Comparison of ENCODE assay signal across 25 cellular contexts in the genomic region with DNA sequence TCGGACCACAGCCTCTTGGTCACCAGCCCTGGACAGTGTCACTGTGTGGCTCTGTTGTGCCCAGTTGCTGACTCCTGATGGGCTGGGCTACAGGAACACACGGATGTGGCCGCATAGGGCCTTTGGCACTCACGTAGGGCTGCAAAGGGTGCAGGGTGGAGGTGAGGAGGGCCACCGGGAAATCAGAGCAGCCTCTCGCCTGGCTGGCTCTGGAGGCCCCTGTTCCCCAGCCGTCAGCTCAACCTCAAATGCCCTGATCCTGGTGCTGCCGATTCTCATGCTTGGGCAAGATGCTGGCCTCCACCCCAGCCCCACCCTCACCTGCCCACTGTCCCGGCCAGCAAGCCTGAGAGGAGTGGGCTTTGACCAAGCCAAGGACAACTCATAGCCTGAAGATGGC. TPM values are rescaled to one million over a fixed set of nuclear protein-coding genes. Genes with fewer than 3 reads are reported as not detected.
DNase-seq lines count a peak whose midpoint lies in the region; FAIRE-seq and TF ChIP-seq lines count a peak whose summit lies in the region.
"Had no signal": no experiment of that assay in that cellular context is flagged by ENCODE, and none has a peak within 500 bp of the region (broad histone marks: within the 10 kb centered on the region; RNA-seq: fewer than 3 reads in every experiment).

No MANE protein-coding gene starts in this region.

- no peak overlapping the region for H3K27ac ChIP-seq in H9 (ENCODE audit: insufficient read length, low read depth, low read length)
- H3K27ac ChIP-seq in H1 (ENCODE audit: low read depth, low read length) = no peak overlapping the region
- no peak overlapping the region for H3K27ac ChIP-seq in neural progenitor cell
- H3K27ac ChIP-seq in esophagus squamous epithelium = no peak overlapping the region
- H3K27ac ChIP-seq: A549; BLaER1 treated with 17β-estradiol and CSF1 and Interleukin-3, amounts not matched to agents 10 nM and 100 nM had no signal

- H3K9me3 ChIP-seq in H9 (ENCODE audit: control insufficient read depth, low read depth, low read length) (no peaks in the 10 kb centered on the region), H1 (ENCODE audit: insufficient read depth in 2 of 2, low read depth in 1 of 2, low read length in 1 of 2) (no peaks in the 10 kb centered on the region), neural progenitor cell (ENCODE audit: low read depth) (no peaks in the 10 kb centered on the region), esophagus squamous epithelium (no peaks in the 10 kb centered on the region)
- H3K9me3 ChIP-seq: A549; BE2C; BLaER1 treated with 17β-estradiol and CSF1 and Interleukin-3, amounts not matched to agents 10 nM and 100 nM had no signal

- no peaks in the 10 kb centered on the region for H4K20me1 ChIP-seq in H9 (ENCODE audit: control insufficient read depth, insufficient read depth, insufficient read length)
- no peaks in the 10 kb centered on the region for H4K20me1 ChIP-seq in H1 (replicated peaks in 1 of 2; ENCODE audit: control insufficient read depth in 1 of 2, insufficient read depth in 2 of 2, low read length in 2 of 2)
- H4K20me1 ChIP-seq in neural progenitor cell (ENCODE audit: low read depth) = no peaks in the 10 kb centered on the region
- H4K20me1 ChIP-seq: BLaER1 treated with 17β-estradiol and CSF1 and Interleukin-3, amounts not matched to agents 10 nM and 100 nM had no signal

- H4K8ac ChIP-seq in H9 (replicated peaks; ENCODE audit: insufficient read length, low read depth, low read length) = no peak overlapping the region
- no peak overlapping the region for H4K8ac ChIP-seq in H1 (ENCODE audit: extremely low read depth, insufficient read depth, low read length)

- POLR2A ChIA-PET in H1 (lab: Charles Lee; ENCODE audit: partially characterized antibody) = interaction anchor here (0.8 kb wide), 1 partner anchor 15 kb away, joined by 3 read pairs; no protein-coding TSS in a partner anchor

- no peak for TF ChIP-seq EP300 in H1 (IDR thresholded peaks at IDR 0.05; ENCODE audit: borderline replicate concordance in 1 of 2, low read depth in 2 of 2, low read length in 2 of 2)

- H3K79me2 ChIP-seq in H9 (ENCODE audit: insufficient read depth, low read length) (no peaks in the 10 kb centered on the region), H1 (ENCODE audit: control insufficient read depth in 1 of 2, insufficient read depth in 2 of 2, low read length in 2 of 2) (no peaks in the 10 kb centered on the region), neural progenitor cell (ENCODE audit: low read depth) (no peaks in the 10 kb centered on the region)

- H3K4ac ChIP-seq in H9 (ENCODE audit: low read depth, low read length) (no peak overlapping the region), H1 (replicated peaks; ENCODE audit: insufficient read length, low read depth, low read length) (no peak overlapping the region)

- H3K36me3 Mint-ChIP-seq in H9 (ENCODE audit: insufficient read depth in 1 of 3, low read depth in 3 of 3) = no peaks in the 10 kb centered on the region; a peak in 1 of 7 replicates
- H3K36me3 Mint-ChIP-seq in neural progenitor cell = no peaks in the 10 kb centered on the region
- H3K36me3 Mint-ChIP-seq: CD14-positive monocyte; CD8-positive, alpha-beta memory T cell had no signal

- no peak overlapping the region for H3K9ac ChIP-seq in H9 (ENCODE audit: extremely low read depth, insufficient read length, low read length)
- no peak overlapping the region for H3K9ac ChIP-seq in H1 (replicated peaks in 1 of 4; ENCODE audit: extremely low read depth in 1 of 4, low read depth in 3 of 4, low read length in 3 of 4)
- H3K9ac ChIP-seq in neural progenitor cell = no peak overlapping the region
- H3K9ac ChIP-seq: BLaER1 treated with 17β-estradiol and CSF1 and Interleukin-3, amounts not matched to agents 10 nM and 100 nM had no signal

- H3K27me3 Mint-ChIP-seq in H9 (ENCODE audit: low read depth) = peaks cover 13% of the 10 kb centered on the region
- peaks cover under 1% of the 10 kb centered on the region for H3K27me3 Mint-ChIP-seq in neural progenitor cell (ENCODE audit: insufficient read depth, low read depth)

- H3K4me1 ChIP-seq in H9 (ENCODE audit: insufficient read depth, low read length) = peaks cover 1% of the 10 kb centered on the region; the same call in 1 of the 2 replicates
- peaks cover 0 to 11% (median 2%) of the 10 kb centered on the region in 4 experiments; a peak in 5 of 7 replicates for H3K4me1 ChIP-seq in H1 (replicated peaks in 1 of 4; ENCODE audit: control insufficient read depth in 3 of 4, insufficient read depth in 4 of 4, low read length in 3 of 4)
- peaks cover 9% of the 10 kb centered on the region for H3K4me1 ChIP-seq in neural progenitor cell
- H3K4me1 ChIP-seq in esophagus squamous epithelium = no peaks in the 10 kb centered on the region
- H3K4me1 ChIP-seq: A549, BE2C had no signal

- H4K91ac ChIP-seq in H9 (ENCODE audit: insufficient read length, low read depth, low read length) (no peak overlapping the region), H1 (replicated peaks; ENCODE audit: insufficient read length, low read length) (no peak overlapping the region)

- H2AFZ ChIP-seq in H9 (ENCODE audit: low read length) (no peak overlapping the region), H1 (ENCODE audit: low read length) (no peak overlapping the region), neural progenitor cell (replicated peaks) (no peak overlapping the region)
- H2AFZ ChIP-seq: GM23338 had no signal

- H3K4me3 Mint-ChIP-seq in H9 = no peak overlapping the region
- H3K4me3 Mint-ChIP-seq in neural progenitor cell = no peak overlapping the region
- H3K4me3 Mint-ChIP-seq: CD4-positive, alpha-beta T cell; CD8-positive, alpha-beta memory T cell; GM23338 had no signal

- no peaks in the 10 kb centered on the region for H3K27me3 ChIP-seq in H9 (ENCODE audit: insufficient read depth, low read length)
- no peaks in the 10 kb centered on the region for H3K27me3 ChIP-seq in H1 (replicated peaks in 1 of 4; ENCODE audit: control insufficient read depth in 3 of 4, extremely low read depth in 1 of 4, insufficient read depth in 3 of 4, low read length in 3 of 4)
- no peaks in the 10 kb centered on the region for H3K27me3 ChIP-seq in neural progenitor cell
- H3K27me3 ChIP-seq in esophagus squamous epithelium = peaks cover 0 to 51% (median 0%) of the 10 kb centered on the region in 4 donors
- H3K27me3 ChIP-seq: BE2C; BLaER1 treated with 17β-estradiol and CSF1 and Interleukin-3, amounts not matched to agents 10 nM and 100 nM had no signal

- no peak for FAIRE-seq in H1 (lab: Jason Lieb, UNC)
- FAIRE-seq: A549, D721Med, GM12878, GM18507, H54 had no signal

- H2BK12ac ChIP-seq in H9 (ENCODE audit: insufficient read length, low read depth, low read length) (no peak overlapping the region), H1 (ENCODE audit: low read depth, low read length) (no peak overlapping the region)

- H3K56ac ChIP-seq in H9 (ENCODE audit: insufficient read length, low read depth, low read length) (no peak overlapping the region), H1 (replicated peaks; ENCODE audit: insufficient read length, low read depth, low read length) (no peak overlapping the region)

- H2AK5ac ChIP-seq in H9 (ENCODE audit: insufficient read length, low read length) (no peak overlapping the region), H1 (ENCODE audit: low read depth, low read length) (no peak overlapping the region)

- H3K27ac Mint-ChIP-seq in H9 (peak overlapping the region in 2 of 3 experiments; percentile 14 to 26; a peak in 2 of 7 replicates), neural progenitor cell (peak overlapping the region; percentile 4)
- H3K27ac Mint-ChIP-seq: CD14-positive monocyte; CD4-positive, alpha-beta T cell; CD8-positive, alpha-beta memory T cell; GM23338 had no signal

- H4K5ac ChIP-seq in H9 (ENCODE audit: insufficient read length, low read depth, low read length) = no peak overlapping the region
- H4K5ac ChIP-seq in H1 (ENCODE audit: insufficient read length, low read depth, low read length) = no peak overlapping the region

- H2BK15ac ChIP-seq in H9 (ENCODE audit: low read depth, low read length) (no peak overlapping the region), H1 (ENCODE audit: low read length) (no peak overlapping the region; the same call in 1 of the 2 replicates)

- H3K4me1 Mint-ChIP-seq in H9 (peaks cover 22 to 35% of the 10 kb centered on the region in 2 experiments), neural progenitor cell (peaks cover 27% of the 10 kb centered on the region)

- no peak overlapping the region for H2BK120ac ChIP-seq in H9 (ENCODE audit: low read depth, low read length, poor library complexity, severe bottlenecking)
- H2BK120ac ChIP-seq in H1 (replicated peaks; ENCODE audit: low read depth, low read length) = no peak overlapping the region

- H2BK5ac ChIP-seq in H9 (ENCODE audit: insufficient read length, low read length) = no peak overlapping the region
- no peak overlapping the region for H2BK5ac ChIP-seq in H1 (ENCODE audit: low read depth, low read length)

- intact Hi-C loops in esophagus squamous epithelium (cut with DNase I) = no loop called here

- TF ChIP-seq RAD21 in H1 (IDR thresholded peaks at IDR 0.05 in 1 of 2, conservative IDR thresholded peaks at IDR 0.05 in 1 of 2; ENCODE audit: low read depth in 2 of 2, low read length in 2 of 2) = no peak

- DNase-seq in H9 = no peak
- DNase-seq in H1 (ENCODE audit: low read depth in 1 of 2, low spot score in 2 of 2) = no peak
- DNase-seq in neural progenitor cell (ENCODE audit: low spot score) = no peak
- no peak for DNase-seq in esophagus squamous epithelium (lab: John Stamatoyannopoulos, UW)
- DNase-seq in NCI-H146 treated with DMSO at 0.1 percent for 48 hours (lab: John Stamatoyannopoulos, UW; ENCODE audit: unreplicated experiment) = no peak
- DNase-seq in NCI-H226 = no peak
- DNase-seq: 8988T; ACHN; AML-193; BE2C; CD4-positive, alpha-beta T cell; CD8-positive, alpha-beta memory T cell; DMS 273 treated with DMSO at 0.1 percent for 48 hours; DMS79; EL; GDM1; HCEC 1CT had no signal

- H3K18ac ChIP-seq in H9 (ENCODE audit: insufficient read length, low read depth, low read length) (no peak overlapping the region), H1 (ENCODE audit: extremely low read depth, low read length) (no peak overlapping the region)

- no peak overlapping the region for H2BK20ac ChIP-seq in H9 (ENCODE audit: low read depth, low read length, poor library complexity, severe bottlenecking)
- 0 out of 2 replicates have a peak overlapping the region, but pooled peaks have one; percentile 40 for H2BK20ac ChIP-seq in H1 (ENCODE audit: low read length)

- CTCF ChIA-PET in H1 (lab: Charles Lee; ENCODE audit: partially characterized antibody) = interaction anchor here (0.6 to 6.6 kb wide), 7 partner anchors 10 to 65 kb away, joined by 3 to 39 read pairs (median 4); no protein-coding TSS in a partner anchor

- H3K4me3 ChIP-seq in H1 (ENCODE audit: extremely low read depth in 1 of 4, insufficient read depth in 2 of 4, low read depth in 3 of 4, low read length in 4 of 4) = no peak overlapping the region
- H3K4me3 ChIP-seq in neural progenitor cell = no peak overlapping the region
- no peak overlapping the region for H3K4me3 ChIP-seq in esophagus squamous epithelium
- H3K4me3 ChIP-seq: A549; BLaER1 treated with 17β-estradiol and CSF1 and Interleukin-3, amounts not matched to agents 10 nM and 100 nM; GM12878; GM23338 had no signal

- no peaks in the 10 kb centered on the region for H3K36me3 ChIP-seq in H1 (ENCODE audit: control insufficient read depth in 2 of 4, insufficient read depth in 4 of 4, low read length in 3 of 4)
- no peaks in the 10 kb centered on the region for H3K36me3 ChIP-seq in neural progenitor cell
- no peaks in the 10 kb centered on the region for H3K36me3 ChIP-seq in esophagus squamous epithelium
- H3K36me3 ChIP-seq: BE2C; BLaER1 treated with 17β-estradiol and CSF1 and Interleukin-3, amounts not matched to agents 10 nM and 100 nM had no signal

- no CpG with 5 or more reads among the region's 9 CpGs for WGBS in H9 (ENCODE audit: extremely low coverage, insufficient read length, low lambda C conversion rate)
- 86% methylated on average over 9 of the region's 9 CpGs; no CpG with 5 or more reads in 1 of the 2 experiments for WGBS in H1 (ENCODE audit: extremely low coverage in 1 of 2, insufficient coverage in 1 of 2, insufficient read length in 1 of 2, insufficient replicate concordance in 2 of 2, low coverage in 1 of 2, low lambda C conversion rate in 2 of 2, missing lambda C conversion rate in 1 of 2), 2 experiments
- 83 to 91% methylated on average over 1 to 3 of the region's 9 CpGs for WGBS in esophagus squamous epithelium, 2 donors

- H3F3A ChIP-seq in neural progenitor cell (ENCODE audit: low read depth) = peaks cover 8% of the 10 kb centered on the region

- H3K23me2 ChIP-seq in H9 (ENCODE audit: insufficient read length, low read depth, low read length, poor library complexity, severe bottlenecking) (no peaks in the 10 kb centered on the region), H1 (ENCODE audit: low read depth, low read length) (no peaks in the 10 kb centered on the region)

- no peak overlapping the region for H3K23ac ChIP-seq in H9 (ENCODE audit: insufficient read length, low read depth, low read length)
- no peak overlapping the region for H3K23ac ChIP-seq in H1 (ENCODE audit: insufficient read length)

- H3K4me2 ChIP-seq in H9 (ENCODE audit: insufficient read depth, insufficient read length, low read length) = no peak overlapping the region
- H3K4me2 ChIP-seq in H1 (ENCODE audit: insufficient read depth in 1 of 2, low read depth in 2 of 2, low read length in 2 of 2) = no peak overlapping the region
- H3K4me2 ChIP-seq in neural progenitor cell = no peak overlapping the region
- H3K4me2 ChIP-seq: A549, GM23338 had no signal

- TF ChIP-seq CTCF in H9 (conservative IDR thresholded peaks at IDR 0.05) (no peak), H1 (IDR thresholded peaks at IDR 0.05; ENCODE audit: control extremely low read depth in 1 of 3, insufficient read depth in 1 of 3, low read depth in 1 of 3, low read length in 3 of 3) (no peak), neural progenitor cell (IDR thresholded peaks at IDR 0.05) (no peak), esophagus squamous epithelium (IDR thresholded peaks at IDR 0.05) (no peak)

- H3K9me3 Mint-ChIP-seq in H9 (no peaks in the 10 kb centered on the region; a peak in 1 of 5 replicates), neural progenitor cell (no peaks in the 10 kb centered on the region)
- H3K9me3 Mint-ChIP-seq: CD4-positive, alpha-beta T cell; CD8-positive, alpha-beta memory T cell; GM23338 had no signal

- H3K79me1 ChIP-seq in H9 (ENCODE audit: insufficient read depth, low read depth, low read length, poor library complexity, severe bottlenecking) = no peaks in the 10 kb centered on the region
- H3K79me1 ChIP-seq in H1 (ENCODE audit: low read depth, low read length) = no peaks in the 10 kb centered on the region

- no peak for TF ChIP-seq POLR2A in H1 (IDR thresholded peaks at IDR 0.05; ENCODE audit: control extremely low read depth in 1 of 2, low read depth in 2 of 2, low read length in 2 of 2)
- no peak for TF ChIP-seq POLR2A in esophagus squamous epithelium (IDR thresholded peaks at IDR 0.05)

- H3T11ph ChIP-seq in H9 (ENCODE audit: low read length) = no peak overlapping the region

- no peak overlapping the region; the same call in 1 of the 2 replicates for H3K14ac ChIP-seq in H9 (ENCODE audit: insufficient read depth, low read length)
- no peak overlapping the region for H3K14ac ChIP-seq in H1 (ENCODE audit: insufficient read length)

RNA-seq across cellular contexts. Expression of a gene that starts 59.0 kb away (rescaled TPM):
- 0.17 and 0.20 TPM in 2 replicates for total RNA-seq in H9 (2021)
- 0.65 and 1.1 TPM in 2 replicates for total RNA-seq in H1 (2021; fragmentation: NEBNext Ultra II Directional; extraction: Animal tissue kit (Norgen Biotek cat#: 25700))
- 0.63 and 0.70 TPM in 2 replicates for polyA plus RNA-seq in H1 (2011; rRNA removed)
- polyA plus RNA-seq in H1 (2011; cell fraction: cytosol; rRNA removed) = 0.44 TPM
- polyA plus RNA-seq in H1 (2011; cell fraction: nucleus; rRNA removed) = 1.6 TPM
- polyA plus RNA-seq in H1 (2012, experiment 1 of 2) = 0.33 to 1.2 TPM (median 0.91 TPM) in 4 replicates
- 0.56 TPM for polyA plus RNA-seq in H1 (2012, experiment 2 of 2)
- 0.36 TPM for polyA plus RNA-seq in H1 (2013, experiment 1 of 2)
- 0.46 TPM for polyA plus RNA-seq in H1 (2013, experiment 2 of 2)
- 1.8 and 3.6 TPM in 2 replicates for polyA minus RNA-seq in H1 (2011; rRNA and poly(A)+ RNA removed)
- polyA minus RNA-seq in H1 (2011; cell fraction: cytosol; rRNA and poly(A)+ RNA removed) = not detected
- 1.8 TPM for polyA minus RNA-seq in H1 (2011; cell fraction: nucleus; rRNA and poly(A)+ RNA removed)
- total RNA-seq in neural progenitor cell (ENCODE audit: low replicate concordance) = 0.12 TPM in 1 of 2 replicates, not detected in the other
- under 1 TPM in 1 of 4 donors, not detected in 3; 0.57 TPM for total RNA-seq in esophagus squamous epithelium
- total RNA-seq: CD4-positive, alpha-beta T cell had no signal
- polyA plus RNA-seq: CD8-positive, alpha-beta memory T cell; GM23338 had no signal
